ENCODE assay signal across 2 cellular contexts in the genomic region with DNA sequence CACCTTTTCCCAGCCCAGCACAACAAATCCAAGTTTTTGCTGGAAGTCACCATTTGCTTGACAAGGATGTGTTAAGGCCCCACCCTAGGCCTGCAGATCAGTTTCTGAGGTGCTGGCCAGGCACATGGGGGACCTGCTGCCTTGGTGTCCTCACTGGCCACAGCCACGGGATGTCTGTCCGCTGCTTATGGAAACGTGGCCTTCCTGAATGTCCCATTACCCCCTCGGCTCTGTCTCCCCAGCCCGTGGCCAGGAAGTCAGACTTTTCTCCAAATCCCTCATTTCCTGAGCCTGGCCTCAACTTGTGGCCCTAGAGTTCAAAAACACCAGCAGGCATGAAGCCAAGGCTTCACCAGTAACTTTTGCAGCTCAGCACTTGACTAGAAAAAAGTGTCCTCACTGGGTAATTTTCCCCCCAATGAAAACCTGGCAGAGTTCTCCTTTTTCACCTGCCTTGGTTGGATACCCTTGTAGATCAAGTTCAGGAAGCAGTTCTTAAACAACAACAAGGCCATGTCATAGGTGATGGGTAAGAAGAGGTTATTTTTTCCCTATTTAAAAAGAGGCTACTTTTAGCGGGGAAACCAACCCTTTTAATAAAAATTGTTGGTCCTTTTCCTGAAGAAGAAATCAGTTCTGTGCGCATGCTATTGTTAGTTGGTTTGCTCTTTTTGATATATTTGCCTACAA.
TF ChIP-seq lines count a peak whose summit lies in the region.

No MANE protein-coding gene starts in this region.

TF ChIP-seq in GM12878, 131 proteins besides CTCF, POLR2A, EP300 and RAD21:
- 0 out of 2 replicates have a peak, but pooled peaks have one; percentile 25 for TF ChIP-seq HDGF (IDR thresholded peaks at IDR 0.05)
- no peak for TF ChIP-seq TCF7 (IDR thresholded peaks at IDR 0.05; ENCODE audit: borderline replicate concordance)

TF ChIP-seq in SK-N-SH, 30 proteins besides CTCF, POLR2A, EP300 and RAD21:
- no peak for TF ChIP-seq EZH2phosphoT487 (IDR thresholded peaks at IDR 0.05; ENCODE audit: borderline replicate concordance, low read depth)
- no peak for TF ChIP-seq NRF1 (IDR thresholded peaks at IDR 0.05; ENCODE audit: low read depth, low read length)
- TF ChIP-seq ELF1 (IDR thresholded peaks at IDR 0.05): no peak
- TF ChIP-seq, protein P1, sequence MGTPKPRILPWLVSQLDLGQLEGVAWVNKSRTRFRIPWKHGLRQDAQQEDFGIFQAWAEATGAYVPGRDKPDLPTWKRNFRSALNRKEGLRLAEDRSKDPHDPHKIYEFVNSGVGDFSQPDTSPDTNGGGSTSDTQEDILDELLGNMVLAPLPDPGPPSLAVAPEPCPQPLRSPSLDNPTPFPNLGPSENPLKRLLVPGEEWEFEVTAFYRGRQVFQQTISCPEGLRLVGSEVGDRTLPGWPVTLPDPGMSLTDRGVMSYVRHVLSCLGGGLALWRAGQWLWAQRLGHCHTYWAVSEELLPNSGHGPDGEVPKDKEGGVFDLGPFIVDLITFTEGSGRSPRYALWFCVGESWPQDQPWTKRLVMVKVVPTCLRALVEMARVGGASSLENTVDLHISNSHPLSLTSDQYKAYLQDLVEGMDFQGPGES (IDR thresholded peaks at IDR 0.05; ENCODE audit: low read depth, low read length): no peak
- no peak for TF ChIP-seq RXRA (IDR thresholded peaks at IDR 0.05; ENCODE audit: borderline replicate concordance, low read depth)
- TF ChIP-seq GABPA (IDR thresholded peaks at IDR 0.05; ENCODE audit: low read depth): no peak
- TF ChIP-seq, protein P2, sequence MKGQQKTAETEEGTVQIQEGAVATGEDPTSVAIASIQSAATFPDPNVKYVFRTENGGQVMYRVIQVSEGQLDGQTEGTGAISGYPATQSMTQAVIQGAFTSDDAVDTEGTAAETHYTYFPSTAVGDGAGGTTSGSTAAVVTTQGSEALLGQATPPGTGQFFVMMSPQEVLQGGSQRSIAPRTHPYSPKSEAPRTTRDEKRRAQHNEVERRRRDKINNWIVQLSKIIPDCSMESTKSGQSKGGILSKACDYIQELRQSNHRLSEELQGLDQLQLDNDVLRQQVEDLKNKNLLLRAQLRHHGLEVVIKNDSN (IDR thresholded peaks at IDR 0.05; ENCODE audit: borderline replicate concordance, low read depth): no peak
- no peak for TF ChIP-seq NFIC (IDR thresholded peaks at IDR 0.05; ENCODE audit: borderline replicate concordance)
TF ChIP-seq in SK-N-SH: peak in this region for 0.
